In the genomic region with DNA sequence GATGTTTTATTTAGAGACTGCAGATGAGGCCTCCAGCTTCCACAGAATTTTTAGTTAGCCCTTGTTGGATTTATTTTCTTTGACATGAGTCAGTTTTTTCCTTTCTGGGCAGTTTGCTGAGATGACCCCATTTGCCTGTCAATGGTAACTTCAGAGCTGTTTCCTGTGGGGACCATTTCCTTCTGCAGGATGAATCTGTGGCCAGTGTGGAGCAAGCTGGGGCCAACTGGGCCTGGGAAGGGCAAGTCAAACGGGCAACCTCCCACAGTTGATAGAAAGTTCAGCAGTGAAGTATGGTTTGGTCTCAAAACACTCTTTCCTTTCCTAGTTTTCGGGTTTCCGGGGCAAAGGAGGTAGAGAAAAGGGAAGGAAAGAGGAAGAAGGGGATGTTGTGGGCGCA, we compare ENCODE assay signal across 2 cellular contexts.
TF ChIP-seq lines count a peak whose summit lies in the region.

No MANE protein-coding gene starts in this region.

TF ChIP-seq in GM23338, 12 proteins besides CTCF, POLR2A, EP300 and RAD21 (continues in another document):
- TF ChIP-seq ZNF114 (CRISPR knock-in tag; IDR thresholded peaks at IDR 0.05) (no peak), JUNB (IDR thresholded peaks at IDR 0.05; ENCODE audit: unreplicated experiment) (no peak), EZH2 (IDR thresholded peaks at IDR 0.05; ENCODE audit: low read depth, unreplicated experiment) (no peak), EZH2phosphoT487 (IDR thresholded peaks at IDR 0.05; ENCODE audit: unreplicated experiment) (no peak), CREB1 (CRISPR knock-in tag; IDR thresholded peaks at IDR 0.05; ENCODE audit: low read depth) (no peak), STAT1 (IDR thresholded peaks at IDR 0.05; ENCODE audit: unreplicated experiment) (no peak), ZNF331 (CRISPR knock-in tag; IDR thresholded peaks at IDR 0.05; ENCODE audit: low read depth) (no peak)
- TF ChIP-seq, protein P1, sequence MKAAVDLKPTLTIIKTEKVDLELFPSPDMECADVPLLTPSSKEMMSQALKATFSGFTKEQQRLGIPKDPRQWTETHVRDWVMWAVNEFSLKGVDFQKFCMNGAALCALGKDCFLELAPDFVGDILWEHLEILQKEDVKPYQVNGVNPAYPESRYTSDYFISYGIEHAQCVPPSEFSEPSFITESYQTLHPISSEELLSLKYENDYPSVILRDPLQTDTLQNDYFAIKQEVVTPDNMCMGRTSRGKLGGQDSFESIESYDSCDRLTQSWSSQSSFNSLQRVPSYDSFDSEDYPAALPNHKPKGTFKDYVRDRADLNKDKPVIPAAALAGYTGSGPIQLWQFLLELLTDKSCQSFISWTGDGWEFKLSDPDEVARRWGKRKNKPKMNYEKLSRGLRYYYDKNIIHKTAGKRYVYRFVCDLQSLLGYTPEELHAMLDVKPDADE (IDR thresholded peaks at IDR 0.05) = no peak
- TF ChIP-seq, protein P2, sequence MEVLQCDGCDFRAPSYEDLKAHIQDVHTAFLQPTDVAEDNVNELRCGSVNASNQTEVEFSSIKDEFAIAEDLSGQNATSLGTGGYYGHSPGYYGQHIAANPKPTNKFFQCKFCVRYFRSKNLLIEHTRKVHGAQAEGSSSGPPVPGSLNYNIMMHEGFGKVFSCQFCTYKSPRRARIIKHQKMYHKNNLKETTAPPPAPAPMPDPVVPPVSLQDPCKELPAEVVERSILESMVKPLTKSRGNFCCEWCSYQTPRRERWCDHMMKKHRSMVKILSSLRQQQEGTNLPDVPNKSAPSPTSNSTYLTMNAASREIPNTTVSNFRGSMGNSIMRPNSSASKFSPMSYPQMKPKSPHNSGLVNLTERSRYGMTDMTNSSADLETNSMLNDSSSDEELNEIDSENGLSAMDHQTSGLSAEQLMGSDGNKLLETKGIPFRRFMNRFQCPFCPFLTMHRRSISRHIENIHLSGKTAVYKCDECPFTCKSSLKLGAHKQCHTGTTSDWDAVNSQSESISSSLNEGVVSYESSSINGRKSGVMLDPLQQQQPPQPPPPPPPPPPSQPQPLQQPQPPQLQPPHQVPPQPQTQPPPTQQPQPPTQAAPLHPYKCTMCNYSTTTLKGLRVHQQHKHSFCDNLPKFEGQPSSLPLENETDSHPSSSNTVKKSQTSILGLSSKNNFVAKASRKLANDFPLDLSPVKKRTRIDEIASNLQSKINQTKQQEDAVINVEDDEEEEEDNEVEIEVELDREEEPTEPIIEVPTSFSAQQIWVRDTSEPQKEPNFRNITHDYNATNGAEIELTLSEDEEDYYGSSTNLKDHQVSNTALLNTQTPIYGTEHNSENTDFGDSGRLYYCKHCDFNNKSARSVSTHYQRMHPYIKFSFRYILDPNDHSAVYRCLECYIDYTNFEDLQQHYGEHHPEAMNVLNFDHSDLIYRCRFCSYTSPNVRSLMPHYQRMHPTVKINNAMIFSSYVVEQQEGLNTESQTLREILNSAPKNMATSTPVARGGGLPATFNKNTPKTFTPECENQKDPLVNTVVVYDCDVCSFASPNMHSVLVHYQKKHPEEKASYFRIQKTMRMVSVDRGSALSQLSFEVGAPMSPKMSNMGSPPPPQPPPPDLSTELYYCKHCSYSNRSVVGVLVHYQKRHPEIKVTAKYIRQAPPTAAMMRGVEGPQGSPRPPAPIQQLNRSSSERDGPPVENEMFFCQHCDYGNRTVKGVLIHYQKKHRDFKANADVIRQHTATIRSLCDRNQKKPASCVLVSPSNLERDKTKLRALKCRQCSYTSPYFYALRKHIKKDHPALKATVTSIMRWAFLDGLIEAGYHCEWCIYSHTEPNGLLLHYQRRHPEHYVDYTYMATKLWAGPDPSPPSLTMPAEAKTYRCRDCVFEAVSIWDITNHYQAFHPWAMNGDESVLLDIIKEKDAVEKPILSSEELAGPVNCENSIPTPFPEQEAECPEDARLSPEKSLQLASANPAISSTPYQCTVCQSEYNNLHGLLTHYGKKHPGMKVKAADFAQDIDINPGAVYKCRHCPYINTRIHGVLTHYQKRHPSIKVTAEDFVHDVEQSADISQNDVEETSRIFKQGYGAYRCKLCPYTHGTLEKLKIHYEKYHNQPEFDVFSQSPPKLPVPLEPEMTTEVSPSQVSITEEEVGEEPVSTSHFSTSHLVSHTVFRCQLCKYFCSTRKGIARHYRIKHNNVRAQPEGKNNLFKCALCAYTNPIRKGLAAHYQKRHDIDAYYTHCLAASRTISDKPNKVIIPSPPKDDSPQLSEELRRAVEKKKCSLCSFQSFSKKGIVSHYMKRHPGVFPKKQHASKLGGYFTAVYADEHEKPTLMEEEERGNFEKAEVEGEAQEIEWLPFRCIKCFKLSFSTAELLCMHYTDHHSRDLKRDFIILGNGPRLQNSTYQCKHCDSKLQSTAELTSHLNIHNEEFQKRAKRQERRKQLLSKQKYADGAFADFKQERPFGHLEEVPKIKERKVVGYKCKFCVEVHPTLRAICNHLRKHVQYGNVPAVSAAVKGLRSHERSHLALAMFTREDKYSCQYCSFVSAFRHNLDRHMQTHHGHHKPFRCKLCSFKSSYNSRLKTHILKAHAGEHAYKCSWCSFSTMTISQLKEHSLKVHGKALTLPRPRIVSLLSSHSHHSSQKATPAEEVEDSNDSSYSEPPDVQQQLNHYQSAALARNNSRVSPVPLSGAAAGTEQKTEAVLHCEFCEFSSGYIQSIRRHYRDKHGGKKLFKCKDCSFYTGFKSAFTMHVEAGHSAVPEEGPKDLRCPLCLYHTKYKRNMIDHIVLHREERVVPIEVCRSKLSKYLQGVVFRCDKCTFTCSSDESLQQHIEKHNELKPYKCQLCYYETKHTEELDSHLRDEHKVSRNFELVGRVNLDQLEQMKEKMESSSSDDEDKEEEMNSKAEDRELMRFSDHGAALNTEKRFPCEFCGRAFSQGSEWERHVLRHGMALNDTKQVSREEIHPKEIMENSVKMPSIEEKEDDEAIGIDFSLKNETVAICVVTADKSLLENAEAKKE (CRISPR knock-in tag; IDR thresholded peaks at IDR 0.05) = no peak
- TF ChIP-seq, protein P3, sequence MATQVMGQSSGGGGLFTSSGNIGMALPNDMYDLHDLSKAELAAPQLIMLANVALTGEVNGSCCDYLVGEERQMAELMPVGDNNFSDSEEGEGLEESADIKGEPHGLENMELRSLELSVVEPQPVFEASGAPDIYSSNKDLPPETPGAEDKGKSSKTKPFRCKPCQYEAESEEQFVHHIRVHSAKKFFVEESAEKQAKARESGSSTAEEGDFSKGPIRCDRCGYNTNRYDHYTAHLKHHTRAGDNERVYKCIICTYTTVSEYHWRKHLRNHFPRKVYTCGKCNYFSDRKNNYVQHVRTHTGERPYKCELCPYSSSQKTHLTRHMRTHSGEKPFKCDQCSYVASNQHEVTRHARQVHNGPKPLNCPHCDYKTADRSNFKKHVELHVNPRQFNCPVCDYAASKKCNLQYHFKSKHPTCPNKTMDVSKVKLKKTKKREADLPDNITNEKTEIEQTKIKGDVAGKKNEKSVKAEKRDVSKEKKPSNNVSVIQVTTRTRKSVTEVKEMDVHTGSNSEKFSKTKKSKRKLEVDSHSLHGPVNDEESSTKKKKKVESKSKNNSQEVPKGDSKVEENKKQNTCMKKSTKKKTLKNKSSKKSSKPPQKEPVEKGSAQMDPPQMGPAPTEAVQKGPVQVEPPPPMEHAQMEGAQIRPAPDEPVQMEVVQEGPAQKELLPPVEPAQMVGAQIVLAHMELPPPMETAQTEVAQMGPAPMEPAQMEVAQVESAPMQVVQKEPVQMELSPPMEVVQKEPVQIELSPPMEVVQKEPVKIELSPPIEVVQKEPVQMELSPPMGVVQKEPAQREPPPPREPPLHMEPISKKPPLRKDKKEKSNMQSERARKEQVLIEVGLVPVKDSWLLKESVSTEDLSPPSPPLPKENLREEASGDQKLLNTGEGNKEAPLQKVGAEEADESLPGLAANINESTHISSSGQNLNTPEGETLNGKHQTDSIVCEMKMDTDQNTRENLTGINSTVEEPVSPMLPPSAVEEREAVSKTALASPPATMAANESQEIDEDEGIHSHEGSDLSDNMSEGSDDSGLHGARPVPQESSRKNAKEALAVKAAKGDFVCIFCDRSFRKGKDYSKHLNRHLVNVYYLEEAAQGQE (IDR thresholded peaks at IDR 0.05; ENCODE audit: unreplicated experiment) = no peak

TF ChIP-seq in endothelial cell of umbilical vein, 7 proteins besides CTCF, POLR2A, EP300 and RAD21:
- TF ChIP-seq POLR2AphosphoS5 (IDR thresholded peaks at IDR 0.05; ENCODE audit: insufficient read depth, low read depth, low read length) (no peak), FOS (IDR thresholded peaks at IDR 0.05; ENCODE audit: borderline replicate concordance, insufficient read depth, low read length) (no peak), MYC (IDR thresholded peaks at IDR 0.05; ENCODE audit: low read depth, low read length) (no peak), JUN (IDR thresholded peaks at IDR 0.05; ENCODE audit: borderline replicate concordance, insufficient read depth, insufficient read length, low read depth) (no peak)
- TF ChIP-seq, protein P4, sequence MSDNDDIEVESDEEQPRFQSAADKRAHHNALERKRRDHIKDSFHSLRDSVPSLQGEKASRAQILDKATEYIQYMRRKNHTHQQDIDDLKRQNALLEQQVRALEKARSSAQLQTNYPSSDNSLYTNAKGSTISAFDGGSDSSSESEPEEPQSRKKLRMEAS (IDR thresholded peaks at IDR 0.05; ENCODE audit: insufficient read depth, insufficient read length) = no peak
